In genomic region chr17:15999141-15999973, GRCh38 we compare ENCODE assay signal across 8 cellular contexts. TPM values are rescaled to one million over a fixed set of nuclear protein-coding genes. Genes with fewer than 3 reads are reported as not detected.
DNase-seq lines count a peak whose midpoint lies in the region; ATAC-seq and TF ChIP-seq lines count a peak whose summit lies in the region.

Gene TTC19 (plus strand): TSS chr17:15999824. CDS start chr17:15999849, 25 bp downstream.
Gene ZSWIM7 (minus strand): TSS chr17:15999704. CDS start chr17:15999594, 110 bp downstream.

- H3K9ac ChIP-seq in mammary epithelial cell (ENCODE audit: insufficient read depth, low read length) (peak within 1 kb of the TSS; percentile 92), iPS-20b (ENCODE audit: low read depth, low read length) (peak within 1 kb of the TSS; percentile 94)

- ATAC-seq in GM18909 (IDR thresholded peaks at IDR 0.05; ENCODE audit: poor library complexity, unreplicated experiment): peak; percentile 95
- ATAC-seq in HG03159 (IDR thresholded peaks at IDR 0.05; ENCODE audit: unreplicated experiment): peak; percentile 88

- H3K36me3 ChIP-seq in mammary epithelial cell (ENCODE audit: insufficient read depth, low read length) (peaks cover 25% of the 10 kb centered on the region), iPS-20b (ENCODE audit: insufficient read depth, low read depth, low read length) (peaks cover 44% of the 10 kb centered on the region)

- dilution Hi-C loops in mammary epithelial cell (cut with HindIII; ENCODE audit: low sequenced_read_pairs): no loop called here

- peaks cover 77% of the 10 kb centered on the region for H3K79me2 ChIP-seq in mammary epithelial cell (ENCODE audit: insufficient read depth, low read length)

- H3K4me2 ChIP-seq in mammary epithelial cell (ENCODE audit: insufficient read depth, low read depth, low read length): peak within 1 kb of the TSS; percentile 89

- peak within 1 kb of the TSS; percentile 87 for H3K27ac ChIP-seq in mammary epithelial cell (ENCODE audit: insufficient read depth, low read depth, low read length)
- H3K27ac ChIP-seq in iPS-20b (ENCODE audit: low read length): peak within 1 kb of the TSS; percentile 75
- peak within 1 kb of the TSS; percentile 62 to 95 (median 88) for H3K27ac ChIP-seq in skin epidermis

- H3K4me1 ChIP-seq in mammary epithelial cell (ENCODE audit: insufficient read depth, low read length) (peaks cover 22% of the 10 kb centered on the region), iPS-20b (ENCODE audit: insufficient read depth, low read length) (peaks cover 6% of the 10 kb centered on the region)

- BruUV-seq in mammary epithelial cell (replicated peaks; lab: Mats Ljungman, UMichigan): TSS peak; percentile 41

- in situ Hi-C loops in mammary epithelial cell (cut with MboI; ENCODE audit: low sequenced_read_pairs in 2 of 2): loop anchor here (10.0 to 25.0 kb wide), 3 partner anchors 162 to 737 kb away; partner anchors contain the start of gene PMP22 (in 1 of the 2)

- DNase-seq in AG08396 (ENCODE audit: low spot score) (peak; percentile 98), NCI-H2227 (lab: John Stamatoyannopoulos, UW; ENCODE audit: unreplicated experiment) (peak; percentile 95), mammary epithelial cell (peak; percentile 97)

- H3K9me3 ChIP-seq in mammary epithelial cell (replicated peaks; ENCODE audit: insufficient read depth, low read length): no peaks in the 10 kb centered on the region
- H3K9me3 ChIP-seq in iPS-20b (ENCODE audit: insufficient read depth, low read depth, low read length): peaks cover 6% of the 10 kb centered on the region; the same call in 1 of the 2 replicates

- no peak for TF ChIP-seq CTCF in WI38 (IDR thresholded peaks at IDR 0.05; ENCODE audit: low read depth, low read length)
- TF ChIP-seq CTCF in mammary epithelial cell (conservative IDR thresholded peaks at IDR 0.05 in 1 of 2, IDR thresholded peaks at IDR 0.05 in 1 of 2; ENCODE audit: extremely low read depth in 1 of 2, insufficient read depth in 1 of 2, low read depth in 1 of 2, low read length in 2 of 2): peak in 1 of 2 donors; percentile 23

- no peaks in the 10 kb centered on the region for H3K27me3 ChIP-seq in mammary epithelial cell (ENCODE audit: insufficient read depth, low read length)
- H3K27me3 ChIP-seq in iPS-20b (ENCODE audit: insufficient read depth, low read length): no peaks in the 10 kb centered on the region

- intact Hi-C loops in mammary epithelial cell (cut with micrococcal nuclease): no loop called here

- H4K20me1 ChIP-seq in mammary epithelial cell (ENCODE audit: insufficient read depth, low read length): no peaks in the 10 kb centered on the region

- WGBS in mammary epithelial cell (ENCODE audit: low coverage, missing lambda C conversion rate): 0% methylated on average over 20 of the region's 91 CpGs

- CTCF ChIA-PET in mammary epithelial cell (lab: Charles Lee; ENCODE audit: low non-redundant PET): interaction anchor here (1.3 kb wide), 1 partner anchor 54 kb away, joined by 10 read pairs; no protein-coding TSS in a partner anchor

- H2AFZ ChIP-seq in mammary epithelial cell (ENCODE audit: low read depth, low read length): peak within 1 kb of the TSS; percentile 81

- H3K4me3 ChIP-seq in WI38 (ENCODE audit: low read depth, low read length) (peak within 1 kb of the TSS; percentile 79), mammary epithelial cell (replicated peaks in 1 of 3; ENCODE audit: insufficient read depth in 1 of 3, low read depth in 2 of 3, low read length in 3 of 3) (peak within 1 kb of the TSS; percentile 78 to 97 (median 79)), iPS-20b (ENCODE audit: low read length) (peak within 1 kb of the TSS; percentile 85), skin epidermis (peak within 1 kb of the TSS; percentile 59 to 82 (median 74))

RNA-seq across cellular contexts. Expression of gene TTC19, which starts in this region (rescaled TPM):
- total RNA-seq in mammary epithelial cell: 10 to 100 TPM; 48.0 to 76.8 TPM
- polyA plus RNA-seq in mammary epithelial cell: 6.5 TPM
- polyA minus RNA-seq in mammary epithelial cell: 19.2 TPM

RNA-seq across cellular contexts. Expression of gene ZSWIM7, which starts in this region (rescaled TPM):
- total RNA-seq in mammary epithelial cell: 10 to 100 TPM; 12.2 to 21.2 TPM
- 20.0 TPM for polyA plus RNA-seq in mammary epithelial cell
- polyA minus RNA-seq in mammary epithelial cell: 6.3 TPM

Comparison
In these comparisons a context has a peak if more than half of its experiments do, and no peak if none do; other contexts are left out.
1. Peak in every context shown above with its lines: DNase-seq, ATAC-seq, H3K4me3 ChIP-seq and H3K27ac ChIP-seq.